Comparison of ENCODE assay signal across 8 cellular contexts in genomic region chr1:112390775-112391602, GRCh38. TPM values are rescaled to one million over a fixed set of nuclear protein-coding genes. Genes with fewer than 3 reads are reported as not detected.
DNase-seq lines count a peak whose midpoint lies in the region; ATAC-seq, FAIRE-seq and TF ChIP-seq lines count a peak whose summit lies in the region.

No MANE protein-coding gene starts in this region.

- H2AK5ac ChIP-seq in H1 (ENCODE audit: low read depth, low read length) (no peak overlapping the region), mesendoderm (ENCODE audit: low read length) (no peak overlapping the region)

- H3K36me3 ChIP-seq in H1 (ENCODE audit: control insufficient read depth in 2 of 4, insufficient read depth in 4 of 4, low read length in 3 of 4) (no peaks in the 10 kb centered on the region), mesendoderm (ENCODE audit: control insufficient read depth, insufficient read depth, low read length) (no peaks in the 10 kb centered on the region)

- H4K20me1 ChIP-seq in H1 (replicated peaks in 1 of 2; ENCODE audit: control insufficient read depth in 1 of 2, insufficient read depth in 2 of 2, low read length in 2 of 2), result no peaks in the 10 kb centered on the region

- DNase-seq in C1 segment of cervical spinal cord (lab: John Stamatoyannopoulos, UW) (peak; percentile 30 to 89 (median 77)), HT1080 (ENCODE audit: low read depth) (peak; percentile 92), H1 (ENCODE audit: low read depth in 1 of 2, low spot score in 2 of 2) (peak; percentile 85 to 93), mesendoderm (peak; percentile 97)
- DNase-seq in NK-92 treated with Interleukin-12 subunit alpha and Interleukin-12 subunit beta, amount 100 ng/mL, for 24 hours (lab: John Stamatoyannopoulos, UW), result peak; percentile 62
- DNase-seq in activated CD8-positive, alpha-beta memory T cell treated with anti-CD3 and anti-CD28 coated beads for 4 hours (ENCODE audit: low read depth in 2 of 2), result peak; percentile 60 to 61
- DNase-seq in stimulated activated CD8-positive, alpha-beta memory T cell treated with anti-CD3 and anti-CD28 coated beads, Interleukin-12 subunit alpha, Interleukin-12 subunit beta, amount 100 ng/mL, for 4 hours (ENCODE audit: low read depth), result peak; percentile 43

- no peak overlapping the region for H2BK120ac ChIP-seq in H1 (replicated peaks; ENCODE audit: low read depth, low read length)
- no peak overlapping the region for H2BK120ac ChIP-seq in mesendoderm (ENCODE audit: low read depth, low read length)

- H3K14ac ChIP-seq in H1 (ENCODE audit: insufficient read length), result no peak overlapping the region

- no peak overlapping the region for H2BK20ac ChIP-seq in H1 (ENCODE audit: low read length)

- no peaks in the 10 kb centered on the region for H3K79me1 ChIP-seq in H1 (ENCODE audit: low read depth, low read length)
- H3K79me1 ChIP-seq in mesendoderm (ENCODE audit: low read length), result no peaks in the 10 kb centered on the region

- FAIRE-seq in H1 (lab: Jason Lieb, UNC), result peak; percentile 66

- TF ChIP-seq RAD21 in H1 (IDR thresholded peaks at IDR 0.05 in 1 of 2, conservative IDR thresholded peaks at IDR 0.05 in 1 of 2; ENCODE audit: low read depth in 2 of 2, low read length in 2 of 2), result peak; percentile 92 to 94

- peak overlapping the region; percentile 67 for H2AFZ ChIP-seq in H1 (ENCODE audit: low read length)

- H3K4me2 ChIP-seq in H1 (ENCODE audit: insufficient read depth in 1 of 2, low read depth in 2 of 2, low read length in 2 of 2) (peak overlapping the region; percentile 40 to 70), mesendoderm (ENCODE audit: low read length) (peak overlapping the region; percentile 53)

- H3K9me3 ChIP-seq in H1 (ENCODE audit: insufficient read depth in 2 of 2, low read depth in 1 of 2, low read length in 1 of 2), result no peaks in the 10 kb centered on the region

- H3K4me3 ChIP-seq in H1 (ENCODE audit: extremely low read depth in 1 of 4, insufficient read depth in 2 of 4, low read depth in 3 of 4, low read length in 4 of 4) (peak overlapping the region in 3 of 4 experiments; percentile 8 to 54 (median 15); a peak in 4 of 8 replicates), mesendoderm (ENCODE audit: low read length) (no peak overlapping the region)

- TF ChIP-seq CTCF in H1 (IDR thresholded peaks at IDR 0.05; ENCODE audit: control extremely low read depth in 1 of 3, insufficient read depth in 1 of 3, low read depth in 1 of 3, low read length in 3 of 3), result peak; percentile 72 to 97 (median 78)

- peak; percentile 55 for ATAC-seq in GM19438 (IDR thresholded peaks at IDR 0.05; ENCODE audit: low read depth, unreplicated experiment)

- H3K23ac ChIP-seq in H1 (ENCODE audit: insufficient read length) (no peak overlapping the region), mesendoderm (ENCODE audit: low read length) (no peak overlapping the region)

- no peak overlapping the region; the same call in 1 of the 2 replicates for H3K18ac ChIP-seq in H1 (ENCODE audit: extremely low read depth, low read length)
- H3K18ac ChIP-seq in mesendoderm (ENCODE audit: low read length), result no peak overlapping the region

- no peak overlapping the region for H3K27ac ChIP-seq in H1 (ENCODE audit: low read depth, low read length)
- no peak overlapping the region for H3K27ac ChIP-seq in mesendoderm (ENCODE audit: low read depth, low read length)

- no peak for TF ChIP-seq EP300 in H1 (IDR thresholded peaks at IDR 0.05; ENCODE audit: borderline replicate concordance in 1 of 2, low read depth in 2 of 2, low read length in 2 of 2)

- POLR2A ChIA-PET in H1 (lab: Charles Lee; ENCODE audit: partially characterized antibody), result interaction anchor here (0.7 to 1.8 kb wide), 6 partner anchors 9 to 313 kb away, joined by 3 to 8 read pairs (median 3); partner anchors contain the start of genes MOV10, ST7L and WNT2B

- H4K91ac ChIP-seq in H1 (replicated peaks; ENCODE audit: insufficient read length, low read length), result no peak overlapping the region

- H3K79me2 ChIP-seq in H1 (ENCODE audit: control insufficient read depth in 1 of 2, insufficient read depth in 2 of 2, low read length in 2 of 2) (no peaks in the 10 kb centered on the region), mesendoderm (ENCODE audit: control insufficient read depth, insufficient read depth, low read length) (no peaks in the 10 kb centered on the region)

- CTCF ChIA-PET in H1 (lab: Charles Lee; ENCODE audit: partially characterized antibody), result interaction anchor here (0.6 to 5.0 kb wide), 44 partner anchors 10 to 325 kb away, joined by 3 to 80 read pairs (median 4); partner anchors contain the start of genes PPM1J and ST7L

- H3K4ac ChIP-seq in H1 (replicated peaks; ENCODE audit: insufficient read length, low read depth, low read length) (no peak overlapping the region), mesendoderm (ENCODE audit: low read depth, low read length) (no peak overlapping the region)

- H3K27me3 ChIP-seq in H1 (replicated peaks in 1 of 4; ENCODE audit: control insufficient read depth in 3 of 4, extremely low read depth in 1 of 4, insufficient read depth in 3 of 4, low read length in 3 of 4), result no peaks in the 10 kb centered on the region
- no peaks in the 10 kb centered on the region for H3K27me3 ChIP-seq in mesendoderm (ENCODE audit: insufficient read depth, low read length, poor library complexity)

- H2BK5ac ChIP-seq in H1 (ENCODE audit: low read depth, low read length), result no peak overlapping the region
- peak overlapping the region; percentile 59 for H2BK5ac ChIP-seq in mesendoderm (ENCODE audit: low read length)

- H3K56ac ChIP-seq in H1 (replicated peaks; ENCODE audit: insufficient read length, low read depth, low read length) (no peak overlapping the region), mesendoderm (ENCODE audit: low read length) (peak overlapping the region; percentile 82)

- H2BK15ac ChIP-seq in H1 (ENCODE audit: low read length) (no peak overlapping the region), mesendoderm (replicated peaks; ENCODE audit: low read depth) (peak overlapping the region; percentile 14)

- WGBS in H1 (ENCODE audit: extremely low coverage in 1 of 2, insufficient coverage in 1 of 2, insufficient read length in 1 of 2, insufficient replicate concordance in 2 of 2, low coverage in 1 of 2, low lambda C conversion rate in 2 of 2, missing lambda C conversion rate in 1 of 2), 2 experiments, result 16% methylated on average over 15 of the region's 15 CpGs; no CpG with 5 or more reads in 1 of the 2 experiments
- WGBS in mesendoderm (ENCODE audit: extremely low coverage, insufficient coverage, low lambda C conversion rate), result no CpG with 5 or more reads among the region's 15 CpGs

- H3K9ac ChIP-seq in H1 (replicated peaks in 1 of 4; ENCODE audit: extremely low read depth in 1 of 4, low read depth in 3 of 4, low read length in 3 of 4) (no peak overlapping the region), mesendoderm (ENCODE audit: low read length) (peak overlapping the region; percentile 60)

- H2BK12ac ChIP-seq in H1 (ENCODE audit: low read depth, low read length), result no peak overlapping the region

- H3K23me2 ChIP-seq in H1 (ENCODE audit: low read depth, low read length), result peaks cover 5% of the 10 kb centered on the region; the same call in 1 of the 2 replicates

- H4K5ac ChIP-seq in H1 (ENCODE audit: insufficient read length, low read depth, low read length), result no peak overlapping the region
- H4K5ac ChIP-seq in mesendoderm (ENCODE audit: low read length), result peak overlapping the region; percentile 99

- H3K4me1 ChIP-seq in H1 (replicated peaks in 1 of 4; ENCODE audit: control insufficient read depth in 3 of 4, insufficient read depth in 4 of 4, low read length in 3 of 4), result peaks cover 2 to 14% (median 8%) of the 10 kb centered on the region in 4 experiments; a peak in 5 of 7 replicates
- H3K4me1 ChIP-seq in mesendoderm (ENCODE audit: control insufficient read depth, low read depth, low read length), result peaks cover 2% of the 10 kb centered on the region

- no peak for TF ChIP-seq POLR2A in H1 (IDR thresholded peaks at IDR 0.05; ENCODE audit: control extremely low read depth in 1 of 2, low read depth in 2 of 2, low read length in 2 of 2)

- H4K8ac ChIP-seq in H1 (ENCODE audit: extremely low read depth, insufficient read depth, low read length), result no peak overlapping the region
- no peak overlapping the region for H4K8ac ChIP-seq in mesendoderm (ENCODE audit: low read depth, low read length)

TF ChIP-seq in H1, 55 proteins besides CTCF, POLR2A, EP300 and RAD21 (continues in another document):
- TF ChIP-seq SP4 (IDR thresholded peaks at IDR 0.05; ENCODE audit: low read length) (0 out of 2 replicates have a peak, but pooled peaks have one; percentile 42), USF2 (IDR thresholded peaks at IDR 0.05; ENCODE audit: low read length) (no peak), FOSL1 (IDR thresholded peaks at IDR 0.05; ENCODE audit: insufficient read depth, low read depth, low read length) (no peak), NRF1 (IDR thresholded peaks at IDR 0.05; ENCODE audit: low read depth, low read length) (no peak), SIRT6 (IDR thresholded peaks at IDR 0.05; ENCODE audit: low read length) (no peak), TBP (IDR thresholded peaks at IDR 0.05; ENCODE audit: low read depth, low read length) (peak; percentile 61; the same call in 1 of the 2 replicates), TAF1 (IDR thresholded peaks at IDR 0.05; ENCODE audit: low read depth, low read length) (no peak), CREB1 (IDR thresholded peaks at IDR 0.05) (peak; percentile 17; the same call in 1 of the 2 replicates), CEBPB (IDR thresholded peaks at IDR 0.05; ENCODE audit: low read depth, low read length) (no peak)

RNA-seq across cellular contexts. Expression of gene CTTNBP2NL, which starts 5.0 kb away (rescaled TPM):
- total RNA-seq in HT1080 (2014; rRNA removed; shearing (Covaris generic)), result 8.2 and 8.6 TPM in 2 replicates
- polyA plus RNA-seq in HT1080 (2015; cell fraction: cytosol; rRNA removed), result 15.0 and 17.1 TPM in 2 replicates
- polyA plus RNA-seq in HT1080 (2015; cell fraction: nucleus; rRNA removed), result 25.4 and 26.0 TPM in 2 replicates
- total RNA-seq in H1 (2021; fragmentation: NEBNext Ultra II Directional; extraction: Animal tissue kit (Norgen Biotek cat#: 25700)), result 34.9 and 35.1 TPM in 2 replicates
- 4.8 and 6.4 TPM in 2 replicates for polyA plus RNA-seq in H1 (2011; rRNA removed)
- polyA plus RNA-seq in H1 (2011; cell fraction: cytosol; rRNA removed), result 6.4 TPM
- 7.1 TPM for polyA plus RNA-seq in H1 (2011; cell fraction: nucleus; rRNA removed)
- polyA plus RNA-seq in H1 (2012, experiment 1 of 2), result 7.4 to 11.8 TPM (median 9.4 TPM) in 4 replicates
- polyA plus RNA-seq in H1 (2012, experiment 2 of 2), result 0.68 TPM
- polyA plus RNA-seq in H1 (2013, experiment 1 of 2), result 10.4 TPM
- 10.5 TPM for polyA plus RNA-seq in H1 (2013, experiment 2 of 2)
- polyA minus RNA-seq in H1 (2011; rRNA and poly(A)+ RNA removed), result 23.6 and 26.6 TPM in 2 replicates
- 12.6 TPM for polyA minus RNA-seq in H1 (2011; cell fraction: cytosol; rRNA and poly(A)+ RNA removed)
- polyA minus RNA-seq in H1 (2011; cell fraction: nucleus; rRNA and poly(A)+ RNA removed), result 24.6 TPM
- polyA plus RNA-seq in mesendoderm (2013, experiment 1 of 2), result 12.2 TPM
- polyA plus RNA-seq in mesendoderm (2013, experiment 2 of 2), result 13.3 TPM

Comparison
In these comparisons a context has a peak if more than half of its experiments do, and no peak if none do; other contexts are left out.
1. DNase-seq: peak in every context shown above with its lines; median percentile 97 in mesendoderm; 92 in HT1080; 89 in H1; 77 in C1 segment of cervical spinal cord; 62 in NK-92 treated with Interleukin-12 subunit alpha and Interleukin-12 subunit beta, amount 100 ng/mL, for 24 hours; 60 in activated CD8-positive, alpha-beta memory T cell treated with anti-CD3 and anti-CD28 coated beads for 4 hours; 43 in stimulated activated CD8-positive, alpha-beta memory T cell treated with anti-CD3 and anti-CD28 coated beads, Interleukin-12 subunit alpha, Interleukin-12 subunit beta, amount 100 ng/mL, for 4 hours.